29 cellular contexts compared by ENCODE assay signal in the genomic region with DNA sequence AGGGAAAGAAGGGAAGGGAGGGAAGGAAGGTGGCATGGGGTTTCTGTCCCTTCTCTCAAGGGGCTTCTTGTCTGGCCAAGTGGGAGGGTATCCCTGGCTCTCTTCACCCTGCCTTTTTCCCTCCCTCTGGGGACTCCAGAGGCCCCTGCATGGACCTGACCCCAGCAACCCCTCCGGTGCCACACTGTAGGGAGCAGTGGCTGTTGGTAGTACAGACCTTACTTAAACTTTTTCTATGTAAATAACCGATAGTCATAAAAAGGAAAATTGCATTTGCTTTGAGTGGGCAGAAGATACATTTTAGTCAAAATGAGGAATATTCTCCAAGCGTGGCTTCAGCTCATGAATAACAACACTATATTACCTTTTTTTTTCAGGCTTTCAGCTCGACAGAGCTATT.
"Had no signal": no experiment of that assay in that cellular context is flagged by ENCODE, and none has a peak within 500 bp of the region (broad histone marks: within the 10 kb centered on the region; RNA-seq: fewer than 3 reads in every experiment).

No MANE protein-coding gene starts in this region.

- H3K9me3 Mint-ChIP-seq: activated CD4-positive, alpha-beta memory T cell treated with anti-CD3 and anti-CD28 coated beads for 36 hours; activated naive CD4-positive, alpha-beta T cell treated with anti-CD3 and anti-CD28 coated beads, Interleukin-2, amount 10 ng/mL, durations not matched to agents 7 days and 5 days; activated naive CD8-positive, alpha-beta T cell treated with anti-CD3 and anti-CD28 coated beads, Interleukin-2, amount 50 U/mL, for 24 hours; activated T-cell treated with anti-CD3 and anti-CD28 coated beads, Interleukin-2, amount 50 U/mL, for 4 hours; activated T-helper 1 cell treated with anti-CD3 and anti-CD28 coated beads, Interleukin-12 subunit alpha, Interleukin-12 subunit beta, Interleukin-2, Interleukin-4 antibody, amounts not matched to agents 30 ng/mL and 10 ng/mL and 1 ng/mL, durations not matched to agents 14 hours and 24 hours and 36 hours; T-helper 1 cell treated with Interleukin-12 subunit alpha and Interleukin-12 subunit beta and Interleukin-4 antibody, amounts not matched to agents 30 μg/mL and 1 μg/mL, for 36 hours; T-helper 2 cell treated with Interferon-gamma antibody and Interleukin-4, amounts not matched to agents 5 μg/mL and 100 μg/mL, for 36 hours had no signal

- ATAC-seq: activated naive CD8-positive, alpha-beta T cell treated with anti-CD3 and anti-CD28 coated beads, Interleukin-2, amount 50 U/mL, for 24 hours; activated T-cell treated with anti-CD3 and anti-CD28 coated beads, Interleukin-2, amount 50 U/mL, for 4 hours; K562; Panc1 had no signal

- H3K4me3 Mint-ChIP-seq: activated CD4-positive, alpha-beta memory T cell treated with anti-CD3 and anti-CD28 coated beads for 36 hours; activated naive CD4-positive, alpha-beta T cell treated with anti-CD3 and anti-CD28 coated beads, Interleukin-2, amount 10 ng/mL, durations not matched to agents 7 days and 5 days; activated naive CD8-positive, alpha-beta T cell; activated naive CD8-positive, alpha-beta T cell treated with anti-CD3 and anti-CD28 coated beads, Interleukin-2, amount 50 U/mL, for 24 hours; activated T-cell treated with anti-CD3 and anti-CD28 coated beads, Interleukin-2, amount 50 U/mL, for 4 hours; activated T-helper 1 cell treated with anti-CD3 and anti-CD28 coated beads, Interleukin-12 subunit alpha, Interleukin-12 subunit beta, Interleukin-2, Interleukin-4 antibody, amounts not matched to agents 30 ng/mL and 10 ng/mL and 1 ng/mL, durations not matched to agents 14 hours and 24 hours and 36 hours; T-helper 1 cell treated with Interleukin-12 subunit alpha and Interleukin-12 subunit beta and Interleukin-4 antibody, amounts not matched to agents 30 μg/mL and 1 μg/mL, for 36 hours; T-helper 2 cell treated with Interferon-gamma antibody and Interleukin-4, amounts not matched to agents 5 μg/mL and 100 μg/mL, for 36 hours had no signal

- H3K27ac Mint-ChIP-seq: activated CD4-positive, alpha-beta memory T cell treated with anti-CD3 and anti-CD28 coated beads for 36 hours; activated naive CD4-positive, alpha-beta T cell treated with anti-CD3 and anti-CD28 coated beads, Interleukin-2, amount 10 ng/mL, durations not matched to agents 7 days and 5 days; activated naive CD8-positive, alpha-beta T cell; activated naive CD8-positive, alpha-beta T cell treated with anti-CD3 and anti-CD28 coated beads, Interleukin-2, amount 50 U/mL, for 24 hours; activated T-helper 1 cell treated with anti-CD3 and anti-CD28 coated beads, Interleukin-12 subunit alpha, Interleukin-12 subunit beta, Interleukin-2, Interleukin-4 antibody, amounts not matched to agents 30 ng/mL and 10 ng/mL and 1 ng/mL, durations not matched to agents 14 hours and 24 hours and 36 hours; T-helper 1 cell treated with Interleukin-12 subunit alpha and Interleukin-12 subunit beta and Interleukin-4 antibody, amounts not matched to agents 30 μg/mL and 1 μg/mL, for 36 hours; T-helper 2 cell treated with Interferon-gamma antibody and Interleukin-4, amounts not matched to agents 5 μg/mL and 100 μg/mL, for 36 hours had no signal

- H3K27ac ChIP-seq: brain microvascular endothelial cell, SJCRH30, SK-N-MC had no signal

- H3K27me3 ChIP-seq: brain microvascular endothelial cell had no signal

- H3K4me1 ChIP-seq: SJCRH30 had no signal

- H3K27me3 Mint-ChIP-seq: activated CD4-positive, alpha-beta memory T cell treated with anti-CD3 and anti-CD28 coated beads for 36 hours; activated naive CD4-positive, alpha-beta T cell treated with anti-CD3 and anti-CD28 coated beads, Interleukin-2, amount 10 ng/mL, durations not matched to agents 7 days and 5 days; activated naive CD8-positive, alpha-beta T cell had no signal

- DNase-seq: activated CD4-positive, alpha-beta memory T cell treated with anti-CD3 and anti-CD28 coated beads for 36 hours; activated CD4-positive, alpha-beta T cell treated with anti-CD3 and anti-CD28 coated beads for 4 hours; activated CD4-positive, alpha-beta T cell treated with anti-CD3 and anti-CD28 coated beads, Interleukin-2, amount 50 U/mL, for 1 hour; activated CD8-positive, alpha-beta memory T cell treated with anti-CD3 and anti-CD28 coated beads, Interleukin-2, amount 50 U/mL, for 4 hours; activated naive CD4-positive, alpha-beta T cell treated with anti-CD3 and anti-CD28 coated beads, Interleukin-2, amount 10 ng/mL, durations not matched to agents 7 days and 5 days; activated naive CD8-positive, alpha-beta T cell treated with anti-CD3 and anti-CD28 coated beads, Interleukin-2, amount 50 U/mL, for 24 hours; activated T-cell treated with anti-CD3 and anti-CD28 coated beads for 4 hours; activated T-cell treated with anti-CD3 and anti-CD28 coated beads, Interleukin-2, amount 50 U/mL, for 4 hours; anterior cingulate cortex; brain microvascular endothelial cell; central memory CD4-positive, alpha-beta T cell; NCI-H1048; NCI-H1105 treated with DMSO at 0.1 percent for 48 hours; NCI-H1436 treated with DMSO at 0.1 percent for 48 hours; NCI-H187; NCI-H2029 treated with DMSO at 0.1 percent for 48 hours; NCI-H2107; NCI-H2171; NCI-H510A; NCI-H748 treated with DMSO at 0.1 percent for 48 hours; SHP77; SJCRH30 had no signal

- H3K36me3 ChIP-seq: brain microvascular endothelial cell, SJCRH30 had no signal

- H3K4me1 Mint-ChIP-seq: activated naive CD4-positive, alpha-beta T cell treated with anti-CD3 and anti-CD28 coated beads, Interleukin-2, amount 10 ng/mL, durations not matched to agents 7 days and 5 days; activated naive CD8-positive, alpha-beta T cell treated with anti-CD3 and anti-CD28 coated beads, Interleukin-2, amount 50 U/mL, for 24 hours had no signal

- H3K9me3 ChIP-seq: SJCRH30 had no signal

- H3K4me3 ChIP-seq: K562, SJCRH30, SK-N-MC had no signal
